ENCODE assay signal across 12 cellular contexts in the genomic region with DNA sequence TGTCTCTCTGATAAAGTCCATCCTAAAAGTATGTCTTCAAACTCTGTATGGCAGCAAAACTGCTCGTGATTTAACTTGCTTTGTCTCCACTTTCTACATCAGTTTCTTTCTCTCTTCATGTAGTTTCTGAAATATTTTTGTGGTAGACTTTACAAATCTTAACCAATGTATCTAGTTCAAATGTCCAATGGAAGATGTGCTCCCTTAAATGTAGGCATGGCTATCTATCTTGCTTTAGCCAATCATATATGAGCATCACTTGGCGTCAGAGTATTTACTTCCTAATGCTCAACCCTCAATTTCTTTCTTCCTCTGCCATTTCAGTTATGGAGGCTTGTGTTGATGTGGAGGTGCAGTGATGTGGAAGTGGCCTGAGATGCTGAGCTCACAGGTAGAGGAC.
DNase-seq lines count a peak whose midpoint lies in the region; ATAC-seq and TF ChIP-seq lines count a peak whose summit lies in the region.
"Had no signal": no experiment of that assay in that cellular context is flagged by ENCODE, and none has a peak within 500 bp of the region (broad histone marks: within the 10 kb centered on the region; RNA-seq: fewer than 3 reads in every experiment).

No MANE protein-coding gene starts in this region.

- no peak overlapping the region for H3K27ac Mint-ChIP-seq in activated CD4-positive, alpha-beta T cell treated with anti-CD3 and anti-CD28 coated beads, Interleukin-2, amount 10 ng/mL, durations not matched to agents 24 days and 14 days

- H3K4me1 ChIP-seq in right atrium auricular region = no peaks in the 10 kb centered on the region

- no peaks in the 10 kb centered on the region for H3K27me3 Mint-ChIP-seq in activated CD4-positive, alpha-beta T cell treated with anti-CD3 and anti-CD28 coated beads, Interleukin-2, amount 10 ng/mL, durations not matched to agents 24 days and 14 days

- DNase-seq in right atrium auricular region (ENCODE audit: low spot score) (no peak), kidney glomerular epithelial cell (lab: John Stamatoyannopoulos, UW) (no peak), hypothalamus (lab: John Stamatoyannopoulos, UW) (no peak)
- DNase-seq in activated CD4-positive, alpha-beta T cell treated with anti-CD3 and anti-CD28 coated beads, Interleukin-2, amount 10 ng/mL, durations not matched to agents 24 days and 14 days = no peak
- DNase-seq: activated gamma-delta T cell, mesendoderm, OCI-M1 had no signal

- no peaks in the 10 kb centered on the region for H3K36me3 Mint-ChIP-seq in activated CD4-positive, alpha-beta T cell treated with anti-CD3 and anti-CD28 coated beads, Interleukin-2, amount 10 ng/mL, durations not matched to agents 24 days and 14 days (ENCODE audit: low read depth)

- peak overlapping the region in 1 of 2 donors; percentile 64 for H3K27ac ChIP-seq in right atrium auricular region

- no peaks in the 10 kb centered on the region for H3K4me1 Mint-ChIP-seq in activated CD4-positive, alpha-beta T cell treated with anti-CD3 and anti-CD28 coated beads, Interleukin-2, amount 10 ng/mL, durations not matched to agents 24 days and 14 days

- TF ChIP-seq CTCF in right atrium auricular region (IDR thresholded peaks at IDR 0.05) = no peak

- intact Hi-C loops in activated CD4-positive, alpha-beta T cell treated with anti-CD3 and anti-CD28 coated beads, Interleukin-2, amount 10 ng/mL, durations not matched to agents 24 days and 14 days (cut with micrococcal nuclease) = no loop called here

- ATAC-seq in GM18909 (IDR thresholded peaks at IDR 0.05; ENCODE audit: poor library complexity, unreplicated experiment) (peak; percentile 65), GM21529 (IDR thresholded peaks at IDR 0.05; ENCODE audit: unreplicated experiment) (peak; percentile 61), HG03108 (IDR thresholded peaks at IDR 0.05; ENCODE audit: unreplicated experiment) (peak; percentile 50), esophagus mucosa (peak; percentile 15)
- ATAC-seq: HCT116 had no signal

- no peaks in the 10 kb centered on the region for H3K27me3 ChIP-seq in right atrium auricular region

- peaks cover 5% of the 10 kb centered on the region for H3K9me3 Mint-ChIP-seq in activated CD4-positive, alpha-beta T cell treated with anti-CD3 and anti-CD28 coated beads, Interleukin-2, amount 10 ng/mL, durations not matched to agents 24 days and 14 days

- H3K9me3 ChIP-seq in right atrium auricular region = no peaks in the 10 kb centered on the region

- H3K36me3 ChIP-seq in right atrium auricular region = no peaks in the 10 kb centered on the region

- no peak overlapping the region for H3K4me3 Mint-ChIP-seq in activated CD4-positive, alpha-beta T cell treated with anti-CD3 and anti-CD28 coated beads, Interleukin-2, amount 10 ng/mL, durations not matched to agents 24 days and 14 days

- H3K4me3 ChIP-seq in right atrium auricular region = no peak overlapping the region

Comparison
In these comparisons a context has a peak if more than half of its experiments do, and no peak if none do; other contexts are left out.
1. ATAC-seq: peak in every context shown above with its lines; median percentile 65 in GM18909; 61 in GM21529; 50 in HG03108; 15 in esophagus mucosa.